22 cellular contexts compared by ENCODE assay signal in the genomic region with DNA sequence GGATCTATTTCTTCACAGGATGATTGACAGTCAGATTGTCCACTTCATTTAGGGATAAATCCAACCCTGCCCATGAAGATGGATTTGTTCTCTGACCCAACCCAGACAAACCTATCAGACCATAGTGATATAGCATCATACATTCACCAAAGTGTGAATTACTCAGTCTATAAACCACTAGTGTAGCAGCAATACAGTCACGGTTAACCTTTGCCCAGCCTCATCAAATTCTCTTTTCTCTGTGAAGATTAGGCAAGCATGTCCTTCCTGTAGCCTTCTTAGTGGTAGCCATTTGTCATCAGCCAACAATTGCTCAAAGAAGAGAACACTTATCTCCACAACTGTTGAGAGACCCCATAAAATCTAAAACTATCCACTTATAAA. TPM values are rescaled to one million over a fixed set of nuclear protein-coding genes. Genes with fewer than 3 reads are reported as not detected.
A peak's percentile ranks its signal among the peaks of the same experiment; 100 is the strongest.
DNase-seq lines count a peak whose midpoint lies in the region; ATAC-seq, FAIRE-seq and TF ChIP-seq lines count a peak whose summit lies in the region.
"Had no signal": no experiment of that assay in that cellular context is flagged by ENCODE, and none has a peak within 500 bp of the region (broad histone marks: within the 10 kb centered on the region; RNA-seq: fewer than 3 reads in every experiment).

No MANE protein-coding gene starts in this region.

- no peak overlapping the region for H2AFZ ChIP-seq in K562 (ENCODE audit: low read depth, low read length)

- in situ Hi-C loops in K562 (cut with MboI): no loop called here

- H3K4me2 ChIP-seq in K562 (ENCODE audit: insufficient read depth, low read length): no peak overlapping the region

- no peaks in the 10 kb centered on the region for H3K9me3 Mint-ChIP-seq in CD8-positive, alpha-beta memory T cell
- no peaks in the 10 kb centered on the region for H3K9me3 Mint-ChIP-seq in HFFc6
- no peaks in the 10 kb centered on the region for H3K9me3 Mint-ChIP-seq in naive B cell
- H3K9me3 Mint-ChIP-seq: dendritic cell treated with granulocyte-macrophage colony-stimulating factor and Interleukin-4, amounts not matched to agents 40 ng/mL and 50 ng/mL, for 4 days; naive thymus-derived CD8-positive, alpha-beta T cell had no signal

- TF ChIP-seq CTCF in HFFc6 (IDR thresholded peaks at IDR 0.05): no peak
- TF ChIP-seq CTCF in K562 (IDR thresholded peaks at IDR 0.05 in 2 of 3, conservative IDR thresholded peaks at IDR 0.05 in 1 of 3; ENCODE audit: insufficient read depth in 2 of 3, low read depth in 1 of 3, low read length in 3 of 3): no peak

- peaks cover 8 to 79% (median 31%) of the 10 kb centered on the region in 3 donors for H3K36me3 Mint-ChIP-seq in CD8-positive, alpha-beta memory T cell
- H3K36me3 Mint-ChIP-seq in HFFc6 (ENCODE audit: low read depth) (no peaks in the 10 kb centered on the region), naive B cell (peaks cover 24 to 26% of the 10 kb centered on the region in 2 donors)

- WGBS in K562 (ENCODE audit: insufficient coverage, low coverage, missing lambda C conversion rate): 0% methylated on average over 1 of the region's 1 CpG

- H3K27me3 Mint-ChIP-seq in CD8-positive, alpha-beta memory T cell: no peaks in the 10 kb centered on the region
- H3K27me3 Mint-ChIP-seq in HFFc6 (ENCODE audit: insufficient read depth): no peaks in the 10 kb centered on the region
- H3K27me3 Mint-ChIP-seq in naive B cell: no peaks in the 10 kb centered on the region
- H3K27me3 Mint-ChIP-seq: dendritic cell treated with granulocyte-macrophage colony-stimulating factor and Interleukin-4, amounts not matched to agents 40 ng/mL and 50 ng/mL, for 4 days; naive thymus-derived CD8-positive, alpha-beta T cell had no signal

- H3K9me1 ChIP-seq in K562 (ENCODE audit: control insufficient read depth, insufficient read depth, low read length): no peaks in the 10 kb centered on the region

- H3K4me1 Mint-ChIP-seq in CD8-positive, alpha-beta memory T cell: peaks cover 5 to 35% (median 28%) of the 10 kb centered on the region in 3 donors
- H3K4me1 Mint-ChIP-seq in HFFc6 (ENCODE audit: low read depth): peaks cover 26% of the 10 kb centered on the region
- peaks cover 18 to 23% (median 19%) of the 10 kb centered on the region in 3 donors for H3K4me1 Mint-ChIP-seq in naive B cell

- H3K27me3 ChIP-seq in CD8-positive, alpha-beta memory T cell (ENCODE audit: insufficient read depth, low read length, poor library complexity, severe bottlenecking): no peaks in the 10 kb centered on the region
- H3K27me3 ChIP-seq in K562 (ENCODE audit: control insufficient read depth in 2 of 2, insufficient read depth in 2 of 2, low read length in 2 of 2): no peaks in the 10 kb centered on the region
- H3K27me3 ChIP-seq: brain microvascular endothelial cell had no signal

- no peaks in the 10 kb centered on the region for H3K9me3 ChIP-seq in CD8-positive, alpha-beta memory T cell (ENCODE audit: low read length)
- H3K9me3 ChIP-seq in K562 (replicated peaks; ENCODE audit: control insufficient read depth, insufficient read depth, low read depth, low read length): no peaks in the 10 kb centered on the region
- H3K9me3 ChIP-seq: BE2C, lower lobe of right lung, prostate gland had no signal

- no peaks in the 10 kb centered on the region for H3K79me2 ChIP-seq in K562 (ENCODE audit: control insufficient read depth, insufficient read depth, low read length)

- H3K9ac ChIP-seq in K562 (ENCODE audit: insufficient read depth in 1 of 2, low read depth in 2 of 2, low read length in 2 of 2): no peak overlapping the region

- BruUV-seq in K562 (replicated peaks; lab: Mats Ljungman, UMichigan): no TSS peak

- no peak for FAIRE-seq in K562 (lab: Jason Lieb, UNC)

- no peak overlapping the region for H3K4me3 ChIP-seq in CD8-positive, alpha-beta memory T cell (ENCODE audit: low read length)
- no peak overlapping the region for H3K4me3 ChIP-seq in K562
- H3K4me3 ChIP-seq: lower lobe of right lung, prostate gland had no signal

- no peak overlapping the region for H3K4me3 Mint-ChIP-seq in CD8-positive, alpha-beta memory T cell
- H3K4me3 Mint-ChIP-seq in HFFc6 (no peak overlapping the region), naive B cell (no peak overlapping the region)
- H3K4me3 Mint-ChIP-seq: dendritic cell treated with granulocyte-macrophage colony-stimulating factor and Interleukin-4, amounts not matched to agents 40 ng/mL and 50 ng/mL, for 4 days; naive thymus-derived CD8-positive, alpha-beta T cell had no signal

- peaks cover 4% of the 10 kb centered on the region for H3K4me1 ChIP-seq in CD8-positive, alpha-beta memory T cell (ENCODE audit: insufficient read depth, low read length)
- no peaks in the 10 kb centered on the region for H3K4me1 ChIP-seq in K562 (replicated peaks in 1 of 2; ENCODE audit: control insufficient read depth in 2 of 2, insufficient read depth in 2 of 2, low read length in 2 of 2)
- H3K4me1 ChIP-seq: BE2C, lower lobe of right lung, prostate gland had no signal

- TF ChIP-seq EP300 in K562 (IDR thresholded peaks at IDR 0.05; ENCODE audit: low read length): no peak

- ATAC-seq in K562 (no peak), naive B cell (ENCODE audit: low read depth in 2 of 2) (no peak), HG03196 (IDR thresholded peaks at IDR 0.05; ENCODE audit: unreplicated experiment) (no peak)
- ATAC-seq: naive thymus-derived CD8-positive, alpha-beta T cell; Right ventricle myocardium inferior had no signal

- intact Hi-C loops in K562 (cut with micrococcal nuclease): no loop called here

- H4K20me1 ChIP-seq in K562 (replicated peaks; ENCODE audit: control insufficient read depth, insufficient read depth, low read length): no peaks in the 10 kb centered on the region

- peaks cover 55% of the 10 kb centered on the region for H3K36me3 ChIP-seq in CD8-positive, alpha-beta memory T cell (ENCODE audit: insufficient read depth, low read length)
- no peaks in the 10 kb centered on the region for H3K36me3 ChIP-seq in K562 (ENCODE audit: control insufficient read depth, insufficient read depth, low read length)
- H3K36me3 ChIP-seq: BE2C, brain microvascular endothelial cell, prostate gland, WERI-Rb-1 had no signal

- no peak for DNase-seq in CD8-positive, alpha-beta memory T cell
- DNase-seq in HFFc6 (peak; percentile 7), K562 (ENCODE audit: extremely low read depth in 1 of 4, low spot score in 3 of 4) (no peak), naive B cell (no peak), SKM-1 treated with dmso at 0.1 percent for 144 hours (lab: John Stamatoyannopoulos, UW; ENCODE audit: unreplicated experiment) (no peak), GM03348 (ENCODE audit: low spot score) (no peak)
- DNase-seq in stimulated activated CD4-positive, alpha-beta T cell treated with anti-CD3 and anti-CD28 coated beads, Interleukin-4, amount 100 ng/mL, for 24 hours: no peak
- DNase-seq: activated naive CD4-positive, alpha-beta T cell treated with Interleukin-2 at 50 U/mL for 16 hours; BE2C; brain microvascular endothelial cell; lower lobe of right lung; naive thymus-derived CD8-positive, alpha-beta T cell; NCI-H1930; NCI-H446 treated with DMSO at 0.1 percent for 48 hours; stimulated activated naive CD4-positive, alpha-beta T cell; T-helper 1 cell; trophoblast cell; WERI-Rb-1 had no signal

- CTCF ChIA-PET in CD8-positive, alpha-beta memory T cell (lab: Charles Lee): interaction anchor here (0.8 to 6.2 kb wide), 5 partner anchors 9 to 45 kb away, joined by 3 to 20 read pairs (median 4); no protein-coding TSS in a partner anchor
- CTCF ChIA-PET in K562 (lab: Yijun Ruan, JAX; ENCODE audit: low intra/inter-chr PET ratio): no interaction called here

- H3K27ac Mint-ChIP-seq in CD8-positive, alpha-beta memory T cell: peak overlapping the region in 6 of 8 donors; percentile 13 to 81 (median 66)
- H3K27ac Mint-ChIP-seq in HFFc6: no peak overlapping the region
- peak overlapping the region in 5 of 6 donors; percentile 13 to 90 (median 76) for H3K27ac Mint-ChIP-seq in naive B cell
- H3K27ac Mint-ChIP-seq: dendritic cell treated with granulocyte-macrophage colony-stimulating factor and Interleukin-4, amounts not matched to agents 40 ng/mL and 50 ng/mL, for 4 days had no signal

- TF ChIP-seq RAD21 in K562 (CRISPR knock-in tag; conservative IDR thresholded peaks at IDR 0.05 in 1 of 2, IDR thresholded peaks at IDR 0.05 in 1 of 2): no peak

- POLR2A ChIA-PET in CD8-positive, alpha-beta memory T cell (lab: Charles Lee): no interaction called here
- POLR2A ChIA-PET in K562 (lab: Yijun Ruan, JAX): no interaction called here

- H3K27ac ChIP-seq in CD8-positive, alpha-beta memory T cell (ENCODE audit: low read depth, low read length): no peak overlapping the region
- no peak overlapping the region for H3K27ac ChIP-seq in K562 (ENCODE audit: extremely low read depth, low read depth, low read length)
- H3K27ac ChIP-seq: brain microvascular endothelial cell, lower lobe of right lung, prostate gland, WERI-Rb-1 had no signal

- no peak for TF ChIP-seq POLR2A in K562 (conservative IDR thresholded peaks at IDR 0.05)

RNA-seq across cellular contexts. Expression of a gene that starts 14.4 kb away (rescaled TPM):
- 10 to 100 TPM; 40.3 to 42.8 TPM for total RNA-seq in CD8-positive, alpha-beta memory T cell
- 35.2 TPM for polyA plus RNA-seq in CD8-positive, alpha-beta memory T cell
- total RNA-seq in HFFc6 (2021; fragmentation: NEBNext Ultra II Directional; extraction: Animal tissue kit (Norgen Biotek cat#: 25700)): 10 to 100 TPM; 49.5 to 64.6 (median 58.3) TPM
- 35.5 and 77.2 TPM in 2 replicates for total RNA-seq in K562 (2011; cell fraction: chromatin; rRNA removed; ENCODE audit: low replicate concordance)
- 22.5 and 23.8 TPM in 2 replicates for total RNA-seq in K562 (2011; cell fraction: nucleolus; rRNA removed)
- total RNA-seq in K562 (2011; cell fraction: nucleoplasm; rRNA removed): 38.9 and 43.3 TPM in 2 replicates
- total RNA-seq in K562 (2014; rRNA removed) (18.3 and 20.6 TPM in 2 replicates), K562 (2014; rRNA removed; fragmentation: Illumina TruSeq; extraction: Trizol) (35.6 and 39.0 TPM in 2 replicates), K562 (2015; rRNA removed; fragmentation: Illumina TruSeq; extraction: Trizol) (34.2 and 35.1 TPM in 2 replicates), K562 (2021) (19.9 and 24.7 TPM in 2 replicates)
- polyA plus RNA-seq in K562 (2011; rRNA removed) (45.9 and 52.2 TPM in 2 replicates), K562 (2014; fragmentation: Illumina TruSeq; extraction: Trizol) (25.3 and 27.1 TPM in 2 replicates), K562 (2014; fragmentation: Nextera tagmentation; extraction: Ambion mirVana) (10 to 100 TPM; 14.3 to 20.7 TPM), K562 (2014; rRNA removed) (17.1 and 17.9 TPM in 2 replicates), naive B cell (ENCODE audit: low read depth in 6 of 6) (10 to 100 TPM; 28.2 to 43.9 (median 35.6) TPM)
- 17.0 and 35.4 TPM in 2 replicates for polyA plus RNA-seq in K562 (2011; cell fraction: cytosol; rRNA removed)
- 34.8 and 61.2 TPM in 2 replicates for polyA plus RNA-seq in K562 (2011; cell fraction: nucleus; rRNA removed)
- 19.6 and 23.2 TPM in 2 replicates for polyA plus RNA-seq in K562 (2012)
- 51.8 and 76.0 TPM in 2 replicates for polyA minus RNA-seq in K562 (2011; rRNA and poly(A)+ RNA removed)
- 10.3 and 15.7 TPM in 2 replicates for polyA minus RNA-seq in K562 (2011; cell fraction: cytosol; rRNA and poly(A)+ RNA removed)
- 36.6 and 80.8 TPM in 2 replicates for polyA minus RNA-seq in K562 (2011; cell fraction: nucleus; rRNA and poly(A)+ RNA removed)

RNA-seq across cellular contexts. Expression of a gene that starts 15.3 kb away (rescaled TPM):
- 100 to 1,000 TPM; 191 to 199 TPM for total RNA-seq in CD8-positive, alpha-beta memory T cell
- polyA plus RNA-seq in CD8-positive, alpha-beta memory T cell: 36.7 TPM
- under 1 TPM; 0.35 to 0.66 (median 0.42) TPM for total RNA-seq in HFFc6 (2021; fragmentation: NEBNext Ultra II Directional; extraction: Animal tissue kit (Norgen Biotek cat#: 25700))
- total RNA-seq in K562 (2011; cell fraction: chromatin; rRNA removed; ENCODE audit: low replicate concordance): 0.09 and 0.16 TPM in 2 replicates
- total RNA-seq in K562 (2011; cell fraction: nucleolus; rRNA removed): not detected in 2 replicates
- total RNA-seq in K562 (2011; cell fraction: nucleoplasm; rRNA removed): 0.07 and 0.15 TPM in 2 replicates
- 0.16 and 0.18 TPM in 2 replicates for total RNA-seq in K562 (2014; rRNA removed)
- 0.25 and 0.26 TPM in 2 replicates for total RNA-seq in K562 (2014; rRNA removed; fragmentation: Illumina TruSeq; extraction: Trizol)
- total RNA-seq in K562 (2015; rRNA removed; fragmentation: Illumina TruSeq; extraction: Trizol): 0.11 and 0.19 TPM in 2 replicates
- 0.42 and 0.58 TPM in 2 replicates for total RNA-seq in K562 (2021)
- 0.16 and 0.20 TPM in 2 replicates for polyA plus RNA-seq in K562 (2011; rRNA removed)
- 0.04 TPM in 1 of 2 replicates, not detected in the other for polyA plus RNA-seq in K562 (2011; cell fraction: cytosol; rRNA removed)
- polyA plus RNA-seq in K562 (2011; cell fraction: nucleus; rRNA removed): 0.04 and 0.10 TPM in 2 replicates
- polyA plus RNA-seq in K562 (2012): 0.18 and 0.54 TPM in 2 replicates
- polyA plus RNA-seq in K562 (2014; fragmentation: Illumina TruSeq; extraction: Trizol): 0.21 and 0.27 TPM in 2 replicates
- polyA plus RNA-seq in K562 (2014; fragmentation: Nextera tagmentation; extraction: Ambion mirVana): under 1 TPM; 0.08 to 0.11 TPM
- 0.13 and 2.3 TPM in 2 replicates for polyA plus RNA-seq in K562 (2014; rRNA removed)
- polyA minus RNA-seq in K562 (2011; rRNA and poly(A)+ RNA removed): 0.07 and 0.12 TPM in 2 replicates
- polyA minus RNA-seq in K562 (2011; cell fraction: cytosol; rRNA and poly(A)+ RNA removed): not detected in 2 replicates
- 0.22 and 0.27 TPM in 2 replicates for polyA minus RNA-seq in K562 (2011; cell fraction: nucleus; rRNA and poly(A)+ RNA removed)
- polyA plus RNA-seq in naive B cell (ENCODE audit: low read depth in 6 of 6): 100 to 1,000 TPM; 181 to 263 (median 232) TPM

Comparison
In these comparisons a context has a peak if more than half of its experiments do, and no peak if none do; other contexts are left out.
1. RNA of a gene that starts 15.3 kb away (total RNA-seq): 191 to 199 TPM in CD8-positive, alpha-beta memory T cell; 0.35 to 0.66 TPM in HFFc6 and 0.07 to 0.58 TPM in K562; every median in the first group is over 100 times any median in the second.